Comparison of ENCODE assay signal across 10 cellular contexts in genomic region chr9:111937301-111937700, GRCh38. TPM values are rescaled to one million over a fixed set of nuclear protein-coding genes. Genes with fewer than 3 reads are reported as not detected.
DNase-seq lines count a peak whose midpoint lies in the region; ATAC-seq and TF ChIP-seq lines count a peak whose summit lies in the region.
"Had no signal": no experiment of that assay in that cellular context is flagged by ENCODE, and none has a peak within 500 bp of the region (broad histone marks: within the 10 kb centered on the region; RNA-seq: fewer than 3 reads in every experiment).

No MANE protein-coding gene starts in this region.

- WGBS in aorta, 2 donors, result 92 to 98% methylated on average over 2 of the region's 2 CpGs

- H3K36me3 Mint-ChIP-seq in CD4-positive, CD25-positive, alpha-beta regulatory T cell, result peaks cover 23% of the 10 kb centered on the region
- H3K36me3 Mint-ChIP-seq in natural killer cell, result peaks cover 12% of the 10 kb centered on the region

- H3K27me3 Mint-ChIP-seq in CD4-positive, CD25-positive, alpha-beta regulatory T cell, result no peaks in the 10 kb centered on the region
- no peaks in the 10 kb centered on the region for H3K27me3 Mint-ChIP-seq in natural killer cell (ENCODE audit: low read depth in 2 of 2)

- H3K27me3 ChIP-seq in CD4-positive, CD25-positive, alpha-beta regulatory T cell (ENCODE audit: control insufficient read depth, insufficient read depth, low read length), result no peaks in the 10 kb centered on the region
- H3K27me3 ChIP-seq in brain microvascular endothelial cell (replicated peaks) (no peaks in the 10 kb centered on the region), BE2C (no peaks in the 10 kb centered on the region), aorta (ENCODE audit: control insufficient read depth in 1 of 2, insufficient read depth in 2 of 2, low read length in 1 of 2) (no peaks in the 10 kb centered on the region)

- H3K27ac Mint-ChIP-seq in CD4-positive, CD25-positive, alpha-beta regulatory T cell, result peak overlapping the region; percentile 82 to 90 (median 84)
- peak overlapping the region; percentile 66 to 81 for H3K27ac Mint-ChIP-seq in natural killer cell

- no peaks in the 10 kb centered on the region for H3K9me3 ChIP-seq in CD4-positive, CD25-positive, alpha-beta regulatory T cell (ENCODE audit: control insufficient read depth in 2 of 2, low read length in 2 of 2)
- no peaks in the 10 kb centered on the region for H3K9me3 ChIP-seq in BE2C
- H3K9me3 ChIP-seq in aorta (ENCODE audit: control insufficient read depth, low read length), result no peaks in the 10 kb centered on the region

- ATAC-seq in CD4-positive, CD25-positive, alpha-beta regulatory T cell (ENCODE audit: low read depth in 2 of 2), result no peak
- ATAC-seq in HG02759 (IDR thresholded peaks at IDR 0.05; ENCODE audit: unreplicated experiment) (peak; percentile 7), natural killer cell (no peak), GM21737 (IDR thresholded peaks at IDR 0.05; ENCODE audit: unreplicated experiment) (no peak), aorta (ENCODE audit: low FRiP score) (no peak)

- H3K4me1 Mint-ChIP-seq in CD4-positive, CD25-positive, alpha-beta regulatory T cell, result peaks cover 16 to 49% (median 31%) of the 10 kb centered on the region in 4 donors
- H3K4me1 Mint-ChIP-seq in natural killer cell, result peaks cover 23% of the 10 kb centered on the region in 2 donors

- H3K36me3 ChIP-seq in CD4-positive, CD25-positive, alpha-beta regulatory T cell (ENCODE audit: control insufficient read depth, insufficient read depth, low read length), result peaks cover 35% of the 10 kb centered on the region
- H3K36me3 ChIP-seq in brain microvascular endothelial cell (replicated peaks) (peaks cover 42% of the 10 kb centered on the region), BE2C (peaks cover 14% of the 10 kb centered on the region), aorta (ENCODE audit: control insufficient read depth in 1 of 2, insufficient read depth in 2 of 2, low read length in 1 of 2) (peaks cover 2% of the 10 kb centered on the region in 2 donors)

- peaks cover 0 to under 1% (median 0%) of the 10 kb centered on the region in 7 donors for H3K9me3 Mint-ChIP-seq in CD4-positive, CD25-positive, alpha-beta regulatory T cell
- peaks cover 0 to 2% of the 10 kb centered on the region in 2 donors for H3K9me3 Mint-ChIP-seq in natural killer cell

- H3K4me3 Mint-ChIP-seq in CD4-positive, CD25-positive, alpha-beta regulatory T cell, result peak overlapping the region in 3 of 4 donors; percentile 62 to 81 (median 72)
- peak overlapping the region; percentile 2 for H3K4me3 Mint-ChIP-seq in natural killer cell

- in situ Hi-C loops in brain microvascular endothelial cell (cut with HindIII; ENCODE audit: low pct_ligation_motif_present, low sequenced_read_pairs), result no loop called here

- intact Hi-C loops in natural killer cell (cut with micrococcal nuclease) (no loop called here), aorta (cut with DNase I) (no loop called here)

- TF ChIP-seq CTCF in brain microvascular endothelial cell (IDR thresholded peaks at IDR 0.05; ENCODE audit: low read depth, low read length, missing control alignments) (no peak), natural killer cell (IDR thresholded peaks at IDR 0.05) (no peak), BE2C (IDR thresholded peaks at IDR 0.05; ENCODE audit: low read depth, low read length) (no peak)

- peak overlapping the region; percentile 81 for H3K4me3 ChIP-seq in CD4-positive, CD25-positive, alpha-beta regulatory T cell (ENCODE audit: low read depth, low read length)
- H3K4me3 ChIP-seq in brain microvascular endothelial cell (ENCODE audit: low read depth, low read length) (no peak overlapping the region), BE2C (ENCODE audit: low read depth, low read length) (no peak overlapping the region), aorta (ENCODE audit: low read length in 2 of 2) (no peak overlapping the region)

- H3K4me1 ChIP-seq in CD4-positive, CD25-positive, alpha-beta regulatory T cell (ENCODE audit: control insufficient read depth, insufficient read depth, low read length, poor library complexity, severe bottlenecking), result peaks cover 21% of the 10 kb centered on the region
- H3K4me1 ChIP-seq in BE2C (no peaks in the 10 kb centered on the region), aorta (ENCODE audit: control insufficient read depth in 1 of 2, insufficient read depth in 2 of 2, low read length in 2 of 2) (peaks cover 0 to 2% of the 10 kb centered on the region in 2 donors)

- no peak for DNase-seq in CD4-positive, CD25-positive, alpha-beta regulatory T cell
- DNase-seq in brain microvascular endothelial cell, result no peak
- DNase-seq in natural killer cell, result no peak
- DNase-seq in COLO829 (ENCODE audit: low spot score), result no peak
- DNase-seq in BE2C, result no peak
- no peak for DNase-seq in aorta
- DNase-seq: RPMI8226, WERI-Rb-1 had no signal

- H3K27ac ChIP-seq in CD4-positive, CD25-positive, alpha-beta regulatory T cell (ENCODE audit: insufficient read depth, low read length, poor library complexity, severe bottlenecking), result peak overlapping the region; percentile 66
- H3K27ac ChIP-seq in brain microvascular endothelial cell, result peak overlapping the region; percentile 69
- no peak overlapping the region for H3K27ac ChIP-seq in aorta (ENCODE audit: low read depth in 1 of 2, low read length in 2 of 2)
- H3K27ac ChIP-seq: WERI-Rb-1 had no signal

RNA-seq across cellular contexts. Expression of gene UGCG, which starts 40.7 kb away (rescaled TPM):
- total RNA-seq in CD4-positive, CD25-positive, alpha-beta regulatory T cell, result 39.6 TPM
- polyA plus RNA-seq in CD4-positive, CD25-positive, alpha-beta regulatory T cell, result 10 to 100 TPM; 17.1 to 24.2 (median 21.3) TPM
- total RNA-seq in natural killer cell (10 to 100 TPM; 17.9 to 21.4 (median 18.8) TPM), aorta (10 to 100 TPM; 36.6 to 51.2 TPM)
- 8.2 TPM for polyA plus RNA-seq in BE2C (2012; ENCODE audit: insufficient read depth, insufficient read length, low read depth)
- 10 to 100 TPM in 1 of 2 donors, 1 to 10 TPM in 1; 7.9 to 10.2 TPM for polyA plus RNA-seq in aorta

Comparison
In these comparisons a context has a peak if more than half of its experiments do, and no peak if none do; other contexts are left out.
1. H3K27ac ChIP-seq: peak in CD4-positive, CD25-positive, alpha-beta regulatory T cell (single experiment) and brain microvascular endothelial cell (single experiment); none in aorta (0 of 2).